Comparison of ENCODE assay signal across 8 cellular contexts in the genomic region with DNA sequence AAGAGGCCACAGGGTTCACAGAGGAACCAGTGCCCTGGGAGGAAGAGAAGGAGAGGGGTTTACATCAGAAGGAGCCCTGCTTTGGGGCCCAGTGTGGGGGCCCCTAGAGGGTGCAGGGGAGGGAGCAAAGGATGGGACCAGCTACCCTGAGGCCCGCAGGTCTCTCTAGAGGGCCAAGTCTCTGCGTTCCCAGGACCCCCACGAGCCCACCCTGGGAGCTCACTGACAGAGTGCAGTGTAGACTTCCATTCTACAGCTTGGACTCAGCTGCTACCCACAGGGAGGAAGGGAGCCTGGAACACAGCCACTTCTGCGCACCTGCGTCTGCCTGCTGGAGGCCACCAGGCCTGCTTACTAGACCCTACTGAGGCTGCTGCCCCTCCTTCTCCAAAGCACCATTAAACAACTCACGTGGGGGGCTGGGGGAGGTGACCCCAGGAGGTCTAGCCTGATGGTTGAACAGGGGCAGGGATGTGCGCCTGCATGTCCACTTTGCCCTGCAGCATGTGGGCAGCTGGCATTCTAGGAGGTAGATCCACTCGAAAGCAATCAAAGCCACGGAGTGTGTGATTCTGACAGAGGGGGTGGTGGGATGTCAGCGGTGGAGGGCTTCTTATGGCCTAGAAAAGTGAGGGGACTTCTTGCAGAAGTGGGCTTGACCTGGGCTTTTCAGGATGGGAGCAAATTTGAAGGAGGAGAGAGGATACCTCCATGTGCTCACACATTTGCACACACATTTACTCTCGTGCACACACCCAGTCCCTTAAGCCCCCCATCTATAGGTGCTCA.
DNase-seq lines count a peak whose midpoint lies in the region; ATAC-seq and TF ChIP-seq lines count a peak whose summit lies in the region.

No MANE protein-coding gene starts in this region.

- ATAC-seq in activated CD8-positive, alpha-beta memory T cell treated with anti-CD3 and anti-CD28 coated beads, Interleukin-2, amount 10 ng/mL, durations not matched to agents 7 days and 5 days = no peak
- no peak for ATAC-seq in stimulated activated memory B cell treated with anti-CD40 and anti-IgM and Interleukin-4, amounts not matched to agents 10 μg/mL and 1 μg/mL and 100 μg/mL, for 72 hours
- ATAC-seq in HG03442 (IDR thresholded peaks at IDR 0.05; ENCODE audit: unreplicated experiment) = no peak

- H3K27me3 Mint-ChIP-seq in activated CD8-positive, alpha-beta memory T cell treated with anti-CD3 and anti-CD28 coated beads, Interleukin-2, amount 10 ng/mL, durations not matched to agents 7 days and 5 days = no peaks in the 10 kb centered on the region
- H3K27me3 Mint-ChIP-seq in glutamatergic neuron (ENCODE audit: unreplicated experiment) = peaks cover 4% of the 10 kb centered on the region
- no peaks in the 10 kb centered on the region for H3K27me3 Mint-ChIP-seq in stimulated activated memory B cell treated with anti-CD40 and anti-IgM and Interleukin-4, amounts not matched to agents 10 μg/mL and 1 μg/mL and 100 μg/mL, for 72 hours

- DNase-seq in activated CD8-positive, alpha-beta memory T cell treated with anti-CD3 and anti-CD28 coated beads, Interleukin-2, amount 10 ng/mL, durations not matched to agents 7 days and 5 days = peak; percentile 43
- no peak for DNase-seq in activated CD8-positive, alpha-beta memory T cell treated with anti-CD3 and anti-CD28 coated beads, Interleukin-2, amount 50 U/mL, for 48 hours
- DNase-seq in RPMI8226 = peak; percentile 67
- peak; percentile 12 for DNase-seq in glutamatergic neuron
- no peak for DNase-seq in medulla oblongata (ENCODE audit: extremely low spot score)
- no peak for DNase-seq in OCI-M1 (lab: John Stamatoyannopoulos, UW)

- peak overlapping the region; percentile 99 for H3K27ac Mint-ChIP-seq in activated CD8-positive, alpha-beta memory T cell treated with anti-CD3 and anti-CD28 coated beads, Interleukin-2, amount 10 ng/mL, durations not matched to agents 7 days and 5 days
- H3K27ac Mint-ChIP-seq in glutamatergic neuron (ENCODE audit: unreplicated experiment) = no peak overlapping the region
- peak overlapping the region; percentile 93 for H3K27ac Mint-ChIP-seq in stimulated activated memory B cell treated with anti-CD40 and anti-IgM and Interleukin-4, amounts not matched to agents 10 μg/mL and 1 μg/mL and 100 μg/mL, for 72 hours

- peaks cover 10% of the 10 kb centered on the region for H3K36me3 Mint-ChIP-seq in activated CD8-positive, alpha-beta memory T cell treated with anti-CD3 and anti-CD28 coated beads, Interleukin-2, amount 10 ng/mL, durations not matched to agents 7 days and 5 days
- no peaks in the 10 kb centered on the region for H3K36me3 Mint-ChIP-seq in glutamatergic neuron (ENCODE audit: unreplicated experiment)
- no peaks in the 10 kb centered on the region for H3K36me3 Mint-ChIP-seq in stimulated activated memory B cell treated with anti-CD40 and anti-IgM and Interleukin-4, amounts not matched to agents 10 μg/mL and 1 μg/mL and 100 μg/mL, for 72 hours

- no peaks in the 10 kb centered on the region for H3K9me3 Mint-ChIP-seq in activated CD8-positive, alpha-beta memory T cell treated with anti-CD3 and anti-CD28 coated beads, Interleukin-2, amount 10 ng/mL, durations not matched to agents 7 days and 5 days (ENCODE audit: low read depth)
- H3K9me3 Mint-ChIP-seq in glutamatergic neuron (ENCODE audit: unreplicated experiment) = peaks cover 3% of the 10 kb centered on the region
- no peaks in the 10 kb centered on the region for H3K9me3 Mint-ChIP-seq in stimulated activated memory B cell treated with anti-CD40 and anti-IgM and Interleukin-4, amounts not matched to agents 10 μg/mL and 1 μg/mL and 100 μg/mL, for 72 hours

- H3K4me1 Mint-ChIP-seq in activated CD8-positive, alpha-beta memory T cell treated with anti-CD3 and anti-CD28 coated beads, Interleukin-2, amount 10 ng/mL, durations not matched to agents 7 days and 5 days = peaks cover 92% of the 10 kb centered on the region
- peaks cover 5% of the 10 kb centered on the region for H3K4me1 Mint-ChIP-seq in glutamatergic neuron (ENCODE audit: low read depth, unreplicated experiment)
- H3K4me1 Mint-ChIP-seq in stimulated activated memory B cell treated with anti-CD40 and anti-IgM and Interleukin-4, amounts not matched to agents 10 μg/mL and 1 μg/mL and 100 μg/mL, for 72 hours = peaks cover 79% of the 10 kb centered on the region

- H3K4me3 Mint-ChIP-seq in activated CD8-positive, alpha-beta memory T cell treated with anti-CD3 and anti-CD28 coated beads, Interleukin-2, amount 10 ng/mL, durations not matched to agents 7 days and 5 days = peak overlapping the region; percentile 48
- no peak overlapping the region for H3K4me3 Mint-ChIP-seq in glutamatergic neuron (ENCODE audit: unreplicated experiment)
- H3K4me3 Mint-ChIP-seq in stimulated activated memory B cell treated with anti-CD40 and anti-IgM and Interleukin-4, amounts not matched to agents 10 μg/mL and 1 μg/mL and 100 μg/mL, for 72 hours = no peak overlapping the region

- CTCF ChIA-PET in activated CD8-positive, alpha-beta memory T cell treated with anti-CD3 and anti-CD28 coated beads, Interleukin-2, amount 10 ng/mL, durations not matched to agents 7 days and 5 days (lab: Charles Lee) = interaction anchor here (1.0 to 17.7 kb wide), 7 partner anchors 9 to 160 kb away, joined by 3 to 666 read pairs (median 6); partner anchors contain the start of gene ZFP36L2

- TF ChIP-seq CTCF in glutamatergic neuron (IDR thresholded peaks at IDR 0.05; ENCODE audit: partially characterized antibody, unreplicated experiment) = no peak

Comparison
In these comparisons a context has a peak if more than half of its experiments do, and no peak if none do; other contexts are left out.
1. DNase-seq: peak in activated CD8-positive, alpha-beta memory T cell treated with anti-CD3 and anti-CD28 coated beads, Interleukin-2, amount 10 ng/mL, durations not matched to agents 7 days and 5 days (single experiment), RPMI8226 (single experiment) and glutamatergic neuron (single experiment); none in activated CD8-positive, alpha-beta memory T cell treated with anti-CD3 and anti-CD28 coated beads, Interleukin-2, amount 50 U/mL, for 48 hours (single experiment), medulla oblongata (single experiment) and OCI-M1 (single experiment).